Comparison of ENCODE assay signal across 8 cellular contexts in genomic region chr5:38265546-38266179, GRCh38. TPM values are rescaled to one million over a fixed set of nuclear protein-coding genes. Genes with fewer than 3 reads are reported as not detected.
DNase-seq lines count a peak whose midpoint lies in the region; ATAC-seq, FAIRE-seq and TF ChIP-seq lines count a peak whose summit lies in the region.

No MANE protein-coding gene starts in this region.

- no peak overlapping the region for H3K4me3 Mint-ChIP-seq in brain

- DNase-seq in NCI-H1092 treated with DMSO at 0.1 percent for 48 hours (lab: John Stamatoyannopoulos, UW) (peak; percentile 10), NCI-H1092 (lab: John Stamatoyannopoulos, UW) (no peak), SJSA1 (ENCODE audit: low read depth in 1 of 2, low spot score in 2 of 2) (peak; percentile 48 to 71), keratinocyte (ENCODE audit: low read depth, low spot score) (no peak)
- DNase-seq in stimulated activated CD4-positive, alpha-beta T cell treated with anti-CD3 and anti-CD28 coated beads, TNF-alpha, amount 100 ng/mL, for 48 hours (ENCODE audit: low read depth in 3 of 3): peak; percentile 14 to 47 (median 30)

- H3K9me3 ChIP-seq in HUES48 (ENCODE audit: control insufficient read depth, insufficient read depth, low read length) (no peaks in the 10 kb centered on the region), SJSA1 (replicated peaks) (no peaks in the 10 kb centered on the region; the same call in 1 of the 2 replicates), keratinocyte (ENCODE audit: control insufficient read depth, low read depth, low read length) (no peaks in the 10 kb centered on the region)

- no peaks in the 10 kb centered on the region for H3K9me3 Mint-ChIP-seq in brain

- H3K4me1 ChIP-seq in HUES48 (ENCODE audit: control insufficient read depth, insufficient read depth, low read length) (peaks cover 3% of the 10 kb centered on the region; the same call in 1 of the 2 replicates), SJSA1 (replicated peaks) (no peaks in the 10 kb centered on the region), keratinocyte (ENCODE audit: control insufficient read depth, extremely low read depth, insufficient read depth, low read length) (no peaks in the 10 kb centered on the region)

- ATAC-seq in GM21515 (IDR thresholded peaks at IDR 0.05; ENCODE audit: unreplicated experiment): peak; percentile 80

- no peaks in the 10 kb centered on the region for H3K79me2 ChIP-seq in keratinocyte (ENCODE audit: control insufficient read depth, insufficient read depth, low read length)

- H3K27me3 ChIP-seq in HUES48 (ENCODE audit: control insufficient read depth, insufficient read depth, low read length) (peaks cover 49% of the 10 kb centered on the region), SJSA1 (replicated peaks) (peaks cover 13% of the 10 kb centered on the region), keratinocyte (ENCODE audit: control insufficient read depth, extremely low read depth, insufficient read depth, low read length) (peaks cover 23% of the 10 kb centered on the region)

- FAIRE-seq in keratinocyte (lab: Jason Lieb, UNC): no peak

- H4K20me1 ChIP-seq in keratinocyte (ENCODE audit: control insufficient read depth, extremely low read depth, insufficient read depth, low read length): no peaks in the 10 kb centered on the region

- peak; percentile 73 to 86 for TF ChIP-seq CTCF in brain (conservative IDR thresholded peaks at IDR 0.05)
- TF ChIP-seq CTCF in keratinocyte (optimal IDR thresholded peaks at IDR 0.05 in 1 of 3, IDR thresholded peaks at IDR 0.05 in 1 of 3, conservative IDR thresholded peaks at IDR 0.05 in 1 of 3; ENCODE audit: extremely low read depth in 1 of 3, insufficient read depth in 2 of 3, low read length in 3 of 3): peak; percentile 72 to 76 (median 75)

- no peak overlapping the region for H3K27ac Mint-ChIP-seq in brain

- H3K9ac ChIP-seq in HUES48 (ENCODE audit: low read depth, low read length): no peak overlapping the region
- H3K9ac ChIP-seq in keratinocyte (ENCODE audit: control insufficient read depth, extremely low read depth, insufficient read depth, low read length): no peak overlapping the region

- peaks cover 48% of the 10 kb centered on the region for H3K27me3 Mint-ChIP-seq in brain

- H2AFZ ChIP-seq in keratinocyte (ENCODE audit: control insufficient read depth, low read length): no peak overlapping the region

- no peaks in the 10 kb centered on the region for H3K9me1 ChIP-seq in keratinocyte (ENCODE audit: control insufficient read depth, extremely low read depth, insufficient read depth, low read length)

- H3K4me3 ChIP-seq in HUES48 (ENCODE audit: low read depth, low read length) (peak overlapping the region; percentile 36; the same call in 1 of the 2 replicates), SJSA1 (no peak overlapping the region), keratinocyte (ENCODE audit: control insufficient read depth in 2 of 3, extremely low read depth in 1 of 3, insufficient read depth in 2 of 3, low read depth in 1 of 3, low read length in 3 of 3) (no peak overlapping the region)

- H3K27ac ChIP-seq in HUES48 (ENCODE audit: low read depth, low read length) (no peak overlapping the region), SJSA1 (no peak overlapping the region), keratinocyte (ENCODE audit: control insufficient read depth, insufficient read depth, low read length) (no peak overlapping the region)

- no peak overlapping the region for H3K4me2 ChIP-seq in keratinocyte (ENCODE audit: control insufficient read depth, extremely low read depth, insufficient read depth, low read depth, low read length)

- H3K4me1 Mint-ChIP-seq in brain: no peaks in the 10 kb centered on the region

- dilution Hi-C loops in keratinocyte (cut with MboI; ENCODE audit: extremely low pct_ligation_motif_present, low sequenced_read_pairs): no loop called here

- H3K36me3 ChIP-seq in HUES48 (ENCODE audit: control insufficient read depth, insufficient read depth, low read length) (no peaks in the 10 kb centered on the region), SJSA1 (no peaks in the 10 kb centered on the region), keratinocyte (ENCODE audit: control insufficient read depth in 2 of 2, extremely low read depth in 1 of 2, insufficient read depth in 2 of 2, low read length in 2 of 2) (no peaks in the 10 kb centered on the region)

- H3K36me3 Mint-ChIP-seq in brain: no peaks in the 10 kb centered on the region

RNA-seq across cellular contexts. Expression of gene EGFLAM, which starts 7.3 kb away (rescaled TPM):
- 0.08 TPM in 1 of 2 replicates, not detected in the other for total RNA-seq in SJSA1 (2014; rRNA removed; shearing (Covaris generic))
- polyA plus RNA-seq in brain (ENCODE audit: insufficient read depth, low read depth, low replicate concordance) (1.9 TPM), keratinocyte (not detected in 3 replicates)
- polyA plus RNA-seq in keratinocyte (2011; ENCODE audit: low read depth): 0.75 TPM
- 0.04 TPM in 1 of 2 replicates, not detected in the other for polyA plus RNA-seq in keratinocyte (2011; cell fraction: cytosol; rRNA removed)
- 0.09 TPM in 1 of 2 replicates, not detected in the other for polyA plus RNA-seq in keratinocyte (2011; cell fraction: nucleus; rRNA removed)
- 0.28 TPM in 1 of 2 replicates, not detected in the other for polyA plus RNA-seq in keratinocyte (2012; ENCODE audit: low replicate concordance)
- polyA minus RNA-seq in keratinocyte: not detected in 3 replicates
- not detected for polyA minus RNA-seq in keratinocyte (2011; cell fraction: cytosol; rRNA and poly(A)+ RNA removed)
- polyA minus RNA-seq in keratinocyte (2011; cell fraction: nucleus; rRNA and poly(A)+ RNA removed): not detected in 2 replicates

Comparison
In these comparisons a context has a peak if more than half of its experiments do, and no peak if none do; other contexts are left out.
1. DNase-seq: peak in NCI-H1092 treated with DMSO at 0.1 percent for 48 hours (single experiment), SJSA1 (2 of 2) and stimulated activated CD4-positive, alpha-beta T cell treated with anti-CD3 and anti-CD28 coated beads, TNF-alpha, amount 100 ng/mL, for 48 hours (3 of 3); none in NCI-H1092 (single experiment) and keratinocyte (single experiment).